Comparison of ENCODE assay signal across 7 cellular contexts in genomic region chr11:614583-615452, GRCh38. TPM values are rescaled to one million over a fixed set of nuclear protein-coding genes. Genes with fewer than 3 reads are reported as not detected.
DNase-seq lines count a peak whose midpoint lies in the region; ATAC-seq and TF ChIP-seq lines count a peak whose summit lies in the region.

No MANE protein-coding gene starts in this region.

- DNase-seq in GM23338 (ENCODE audit: low spot score) (no peak), SJCRH30 (no peak), epithelial cell of proximal tubule (ENCODE audit: low read depth) (no peak), neural progenitor cell (ENCODE audit: low spot score) (peak; percentile 16), NCI-H226 (no peak)
- no peak for DNase-seq in activated effector memory CD4-positive, alpha-beta T cell treated with Interleukin-2 at 50 U/mL for 16 hours

- H3K9me3 ChIP-seq in SJCRH30 (replicated peaks) (no peaks in the 10 kb centered on the region), neural progenitor cell (ENCODE audit: low read depth) (no peaks in the 10 kb centered on the region)

- H3K4me1 Mint-ChIP-seq in GM23338 (peaks cover 5% of the 10 kb centered on the region), neural progenitor cell (no peaks in the 10 kb centered on the region)

- no peak for TF ChIP-seq CTCF in GM23338 (conservative IDR thresholded peaks at IDR 0.05; ENCODE audit: low read depth in 2 of 2)
- no peak for TF ChIP-seq CTCF in epithelial cell of proximal tubule (conservative IDR thresholded peaks at IDR 0.05; ENCODE audit: low read depth, low read length)
- TF ChIP-seq CTCF in neural progenitor cell (IDR thresholded peaks at IDR 0.05), result no peak

- no peaks in the 10 kb centered on the region for H3K9me3 Mint-ChIP-seq in GM23338
- no peaks in the 10 kb centered on the region for H3K9me3 Mint-ChIP-seq in neural progenitor cell

- H3K27me3 ChIP-seq in GM23338 (ENCODE audit: insufficient read depth) (no peaks in the 10 kb centered on the region), SJCRH30 (no peaks in the 10 kb centered on the region), neural progenitor cell (no peaks in the 10 kb centered on the region)

- H3K4me3 ChIP-seq in GM23338 (peak overlapping the region; percentile 94), SJCRH30 (peak overlapping the region; percentile 85), epithelial cell of proximal tubule (ENCODE audit: low read depth, low read length) (peak overlapping the region; percentile 82), neural progenitor cell (peak overlapping the region; percentile 90)

- H3K27ac ChIP-seq in GM23338 (ENCODE audit: low read depth) (no peak overlapping the region), SJCRH30 (no peak overlapping the region), neural progenitor cell (no peak overlapping the region)

- H3F3A ChIP-seq in GM23338 (replicated peaks; ENCODE audit: low read depth) (peaks cover 36% of the 10 kb centered on the region), neural progenitor cell (ENCODE audit: low read depth) (peaks cover 32% of the 10 kb centered on the region)

- peaks cover 20% of the 10 kb centered on the region for H3K36me3 Mint-ChIP-seq in GM23338 (ENCODE audit: low read depth)
- peaks cover 5% of the 10 kb centered on the region for H3K36me3 Mint-ChIP-seq in neural progenitor cell

- peak overlapping the region; percentile 89; the same call in 1 of the 2 replicates for H3K27ac Mint-ChIP-seq in GM23338
- no peak overlapping the region for H3K27ac Mint-ChIP-seq in neural progenitor cell

- peaks cover 18% of the 10 kb centered on the region; the same call in 1 of the 2 replicates for H4K20me1 ChIP-seq in GM23338 (replicated peaks; ENCODE audit: insufficient read depth)
- H4K20me1 ChIP-seq in neural progenitor cell (ENCODE audit: low read depth), result peaks cover 44% of the 10 kb centered on the region

- no peak overlapping the region for H3K9ac ChIP-seq in neural progenitor cell

- H3K27me3 Mint-ChIP-seq in GM23338 (ENCODE audit: insufficient read depth, low read depth, poor library complexity), result peaks cover 8% of the 10 kb centered on the region
- H3K27me3 Mint-ChIP-seq in neural progenitor cell (ENCODE audit: insufficient read depth, low read depth), result peaks cover 14% of the 10 kb centered on the region

- H3K36me3 ChIP-seq in GM23338 (ENCODE audit: insufficient read depth) (no peaks in the 10 kb centered on the region), SJCRH30 (peaks cover 26% of the 10 kb centered on the region), neural progenitor cell (no peaks in the 10 kb centered on the region)

- peak overlapping the region; percentile 81 for H3K4me3 Mint-ChIP-seq in GM23338
- peak overlapping the region; percentile 83 for H3K4me3 Mint-ChIP-seq in neural progenitor cell

- peak overlapping the region; percentile 89 for H3K4me2 ChIP-seq in GM23338
- H3K4me2 ChIP-seq in neural progenitor cell, result peak overlapping the region; percentile 91

- ATAC-seq in GM23338 (peak; percentile 2), GM21619 (IDR thresholded peaks at IDR 0.05; ENCODE audit: unreplicated experiment) (no peak)

- H3K79me2 ChIP-seq in GM23338 (replicated peaks; ENCODE audit: insufficient read depth) (no peaks in the 10 kb centered on the region), neural progenitor cell (ENCODE audit: low read depth) (peaks cover 5% of the 10 kb centered on the region)

- H3K4me1 ChIP-seq in GM23338 (ENCODE audit: insufficient read depth), result peaks cover 11% of the 10 kb centered on the region; the same call in 1 of the 2 replicates
- peaks cover 34% of the 10 kb centered on the region for H3K4me1 ChIP-seq in SJCRH30
- H3K4me1 ChIP-seq in neural progenitor cell, result no peaks in the 10 kb centered on the region

- no peaks in the 10 kb centered on the region for H3K9me2 ChIP-seq in GM23338 (ENCODE audit: insufficient read depth)

- H2AFZ ChIP-seq in GM23338 (no peak overlapping the region), neural progenitor cell (replicated peaks) (no peak overlapping the region)

TF ChIP-seq in GM23338, 12 proteins besides CTCF, POLR2A, EP300 and RAD21 (continues in another document):
- TF ChIP-seq JUNB (IDR thresholded peaks at IDR 0.05; ENCODE audit: unreplicated experiment), result no peak
- TF ChIP-seq REST (IDR thresholded peaks at IDR 0.05; ENCODE audit: unreplicated experiment), result no peak
- TF ChIP-seq ZNF331 (CRISPR knock-in tag; IDR thresholded peaks at IDR 0.05; ENCODE audit: low read depth), result no peak

RNA-seq across cellular contexts. Expression of gene IRF7, which starts 0.9 kb away (rescaled TPM):
- total RNA-seq in GM23338 (2014; rRNA removed; shearing (Covaris generic)), result 13.8 and 17.3 TPM in 2 replicates
- 11.4 and 12.3 TPM in 2 replicates for polyA plus RNA-seq in GM23338 (2016; fragmentation: Nextera tagmentation; extraction: Ambion mirVana)
- 3.6 and 5.8 TPM in 2 replicates for total RNA-seq in SJCRH30 (2014; rRNA removed; shearing (Covaris generic))
- total RNA-seq in epithelial cell of proximal tubule (25.6 and 40.8 TPM in 2 replicates), neural progenitor cell (ENCODE audit: low replicate concordance) (4.3 and 18.4 TPM in 2 replicates)

RNA-seq across cellular contexts. Expression of gene CDHR5, which starts 9.9 kb away (rescaled TPM):
- not detected in 2 replicates for total RNA-seq in GM23338 (2014; rRNA removed; shearing (Covaris generic))
- not detected in 2 replicates for polyA plus RNA-seq in GM23338 (2016; fragmentation: Nextera tagmentation; extraction: Ambion mirVana)
- not detected in 2 replicates for total RNA-seq in SJCRH30 (2014; rRNA removed; shearing (Covaris generic))
- not detected in 2 replicates for total RNA-seq in epithelial cell of proximal tubule
- not detected in 2 replicates for total RNA-seq in neural progenitor cell (ENCODE audit: low replicate concordance)

RNA-seq across cellular contexts. Expression of gene SCT, which starts 12.2 kb away (rescaled TPM):
- total RNA-seq in GM23338 (2014; rRNA removed; shearing (Covaris generic)), result not detected in 2 replicates
- 2.6 and 3.8 TPM in 2 replicates for polyA plus RNA-seq in GM23338 (2016; fragmentation: Nextera tagmentation; extraction: Ambion mirVana)
- total RNA-seq in SJCRH30 (2014; rRNA removed; shearing (Covaris generic)), result not detected in 2 replicates
- total RNA-seq in epithelial cell of proximal tubule (not detected in 2 replicates), neural progenitor cell (ENCODE audit: low replicate concordance) (not detected in 2 replicates)

RNA-seq across cellular contexts. Expression of gene DRD4, which starts 22.3 kb away (rescaled TPM):
- 0.27 and 1.0 TPM in 2 replicates for total RNA-seq in GM23338 (2014; rRNA removed; shearing (Covaris generic))
- polyA plus RNA-seq in GM23338 (2016; fragmentation: Nextera tagmentation; extraction: Ambion mirVana), result 1.3 and 1.8 TPM in 2 replicates
- total RNA-seq in SJCRH30 (2014; rRNA removed; shearing (Covaris generic)), result not detected in 2 replicates
- total RNA-seq in epithelial cell of proximal tubule (not detected in 2 replicates), neural progenitor cell (ENCODE audit: low replicate concordance) (0.97 and 6.6 TPM in 2 replicates)

RNA-seq across cellular contexts. Expression of gene PHRF1, which starts 38.5 kb away (rescaled TPM):
- total RNA-seq in GM23338 (2014; rRNA removed; shearing (Covaris generic)), result 33.9 and 45.9 TPM in 2 replicates
- 11.0 and 11.6 TPM in 2 replicates for polyA plus RNA-seq in GM23338 (2016; fragmentation: Nextera tagmentation; extraction: Ambion mirVana)
- 30.8 and 34.3 TPM in 2 replicates for total RNA-seq in SJCRH30 (2014; rRNA removed; shearing (Covaris generic))
- 24.2 and 33.5 TPM in 2 replicates for total RNA-seq in epithelial cell of proximal tubule
- 9.8 and 43.6 TPM in 2 replicates for total RNA-seq in neural progenitor cell (ENCODE audit: low replicate concordance)
